In genomic region chr22:20305230-20305893, GRCh38 we compare ENCODE assay signal across 1 cellular context. TPM values are rescaled to one million over a fixed set of nuclear protein-coding genes. Genes with fewer than 3 reads are reported as not detected.
"Had no signal": no experiment of that assay in that cellular context is flagged by ENCODE, and none has a peak within 500 bp of the region (broad histone marks: within the 10 kb centered on the region; RNA-seq: fewer than 3 reads in every experiment).

No MANE protein-coding gene starts in this region.

RNA-seq across cellular contexts. Expression of gene RTN4R, which starts 37.2 kb away (rescaled TPM):
- total RNA-seq: OCI-LY7 had no signal
